9 cellular contexts compared by ENCODE assay signal in the genomic region with DNA sequence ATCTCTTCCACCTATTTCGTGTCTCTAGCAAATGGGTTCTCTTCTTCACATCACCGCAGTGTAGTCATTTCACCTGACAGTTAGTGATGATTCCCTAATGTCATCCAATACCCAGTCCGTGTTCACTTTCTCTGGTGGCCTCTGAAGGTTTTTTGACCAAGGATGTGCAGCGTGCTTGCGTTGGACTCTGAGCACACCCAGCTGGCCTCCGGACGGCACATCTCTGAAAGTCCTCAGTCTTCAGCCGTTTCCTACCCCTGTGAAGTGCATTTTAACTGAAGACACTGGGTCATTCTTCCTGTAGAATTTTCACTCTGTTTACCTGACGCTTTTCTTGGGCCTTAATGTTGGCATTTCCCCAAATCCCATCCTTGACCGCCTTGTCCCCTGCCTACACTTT.
DNase-seq lines count a peak whose midpoint lies in the region; ATAC-seq and TF ChIP-seq lines count a peak whose summit lies in the region.
"Had no signal": no experiment of that assay in that cellular context is flagged by ENCODE, and none has a peak within 500 bp of the region (broad histone marks: within the 10 kb centered on the region; RNA-seq: fewer than 3 reads in every experiment).

No MANE protein-coding gene starts in this region.

- H3K4me3 Mint-ChIP-seq in neural crest cell (no peak overlapping the region), GM23338 (no peak overlapping the region)
- H3K4me3 Mint-ChIP-seq: CD4-positive, CD25-positive, alpha-beta regulatory T cell had no signal

- no peaks in the 10 kb centered on the region for H3K79me2 ChIP-seq in GM23338 (replicated peaks; ENCODE audit: insufficient read depth)

- H3K36me3 Mint-ChIP-seq in neural crest cell (ENCODE audit: low read depth) (no peaks in the 10 kb centered on the region), GM23338 (ENCODE audit: low read depth) (peaks cover 7% of the 10 kb centered on the region; the same call in 2 of the 3 replicates)
- H3K36me3 Mint-ChIP-seq: CD4-positive, CD25-positive, alpha-beta regulatory T cell; IgD-negative memory B cell had no signal

- no peaks in the 10 kb centered on the region for H3K27me3 ChIP-seq in BLaER1
- H3K27me3 ChIP-seq in colonic mucosa: no peaks in the 10 kb centered on the region
- H3K27me3 ChIP-seq in vagina: no peaks in the 10 kb centered on the region
- no peaks in the 10 kb centered on the region for H3K27me3 ChIP-seq in GM23338 (ENCODE audit: insufficient read depth)

- H4K20me1 ChIP-seq in BLaER1 (no peaks in the 10 kb centered on the region), GM23338 (replicated peaks; ENCODE audit: insufficient read depth) (no peaks in the 10 kb centered on the region)

- no peak for ATAC-seq in GM23338
- ATAC-seq: HCT116 had no signal

- peaks cover 5% of the 10 kb centered on the region for H3K4me1 Mint-ChIP-seq in neural crest cell
- peaks cover 7% of the 10 kb centered on the region; the same call in 2 of the 3 replicates for H3K4me1 Mint-ChIP-seq in GM23338
- H3K4me1 Mint-ChIP-seq: CD4-positive, CD25-positive, alpha-beta regulatory T cell; IgD-negative memory B cell had no signal

- DNase-seq in colonic mucosa: peak; percentile 2
- DNase-seq in neural crest cell (ENCODE audit: low read depth, low spot score): no peak
- peak; percentile 40 to 49 for DNase-seq in vagina (ENCODE audit: extremely low spot score in 2 of 2)
- DNase-seq in NCI-H128 (lab: John Stamatoyannopoulos, UW; ENCODE audit: unreplicated experiment): no peak
- no peak for DNase-seq in GM23338 (ENCODE audit: low spot score)
- DNase-seq: CD4-positive, CD25-positive, alpha-beta regulatory T cell had no signal

- intact Hi-C loops in colonic mucosa (cut with DNase I): no loop called here
- intact Hi-C loops in vagina (cut with DNase I): no loop called here

- no peaks in the 10 kb centered on the region for H3K9me3 ChIP-seq in BLaER1
- no peaks in the 10 kb centered on the region for H3K9me3 ChIP-seq in colonic mucosa
- H3K9me3 ChIP-seq in vagina: no peaks in the 10 kb centered on the region

- no peak overlapping the region for H3K4me3 ChIP-seq in BLaER1
- no peak overlapping the region for H3K4me3 ChIP-seq in colonic mucosa
- H3K4me3 ChIP-seq in vagina: no peak overlapping the region
- no peak overlapping the region for H3K4me3 ChIP-seq in GM23338

- no peak overlapping the region for H3K27ac ChIP-seq in BLaER1
- no peak overlapping the region for H3K27ac ChIP-seq in colonic mucosa
- no peak overlapping the region for H3K27ac ChIP-seq in vagina
- H3K27ac ChIP-seq in GM23338 (ENCODE audit: low read depth): no peak overlapping the region

- H2AFZ ChIP-seq in GM23338: no peak overlapping the region

- TF ChIP-seq POLR2A in vagina (IDR thresholded peaks at IDR 0.05): no peak

- peak overlapping the region; percentile 95 for H3K4me2 ChIP-seq in BLaER1
- H3K4me2 ChIP-seq in GM23338: no peak overlapping the region

- H3K36me3 ChIP-seq in BLaER1 (no peaks in the 10 kb centered on the region), colonic mucosa (no peaks in the 10 kb centered on the region), vagina (no peaks in the 10 kb centered on the region), GM23338 (ENCODE audit: insufficient read depth) (no peaks in the 10 kb centered on the region)

- H3K27me3 Mint-ChIP-seq in neural crest cell (ENCODE audit: low read depth): no peaks in the 10 kb centered on the region
- peaks cover 13% of the 10 kb centered on the region for H3K27me3 Mint-ChIP-seq in GM23338 (ENCODE audit: insufficient read depth, low read depth, poor library complexity)

- H3K4me1 ChIP-seq in BLaER1 (peaks cover 83% of the 10 kb centered on the region), colonic mucosa (no peaks in the 10 kb centered on the region), vagina (no peaks in the 10 kb centered on the region), GM23338 (ENCODE audit: insufficient read depth) (no peaks in the 10 kb centered on the region)

- H3K9ac ChIP-seq in BLaER1 (no peak overlapping the region), colonic mucosa (ENCODE audit: low read depth in 2 of 2, low read length in 2 of 2) (no peak overlapping the region)

- no peak for TF ChIP-seq CTCF in colonic mucosa (IDR thresholded peaks at IDR 0.05)
- TF ChIP-seq CTCF in neural crest cell (conservative IDR thresholded peaks at IDR 0.05): no peak
- TF ChIP-seq CTCF in vagina (IDR thresholded peaks at IDR 0.05): no peak
- no peak for TF ChIP-seq CTCF in GM23338 (conservative IDR thresholded peaks at IDR 0.05; ENCODE audit: low read depth in 2 of 2)

- H3K9me3 Mint-ChIP-seq in neural crest cell (peaks cover 5% of the 10 kb centered on the region), GM23338 (peaks cover 19% of the 10 kb centered on the region)

- peaks cover 7% of the 10 kb centered on the region; the same call in 1 of the 2 replicates for H3F3A ChIP-seq in GM23338 (replicated peaks; ENCODE audit: low read depth)

- H3K9me2 ChIP-seq in GM23338 (ENCODE audit: insufficient read depth): no peaks in the 10 kb centered on the region; the same call in 1 of the 2 replicates

- peak overlapping the region; percentile 68 for H3K27ac Mint-ChIP-seq in neural crest cell (ENCODE audit: unreplicated experiment)
- H3K27ac Mint-ChIP-seq in GM23338: no peak overlapping the region
- H3K27ac Mint-ChIP-seq: CD4-positive, CD25-positive, alpha-beta regulatory T cell had no signal

TF ChIP-seq in GM23338, 12 proteins besides CTCF, POLR2A, EP300 and RAD21 (continues in another document):
- no peak for TF ChIP-seq ZNF114 (CRISPR knock-in tag; IDR thresholded peaks at IDR 0.05)
- TF ChIP-seq ZNF462 (CRISPR knock-in tag; IDR thresholded peaks at IDR 0.05): no peak
- TF ChIP-seq NANOG (IDR thresholded peaks at IDR 0.05; ENCODE audit: borderline replicate concordance): no peak
- TF ChIP-seq ETS1 (IDR thresholded peaks at IDR 0.05): no peak
- TF ChIP-seq ZNF331 (CRISPR knock-in tag; IDR thresholded peaks at IDR 0.05; ENCODE audit: low read depth): no peak

Comparison
In these comparisons a context has a peak if more than half of its experiments do, and no peak if none do; other contexts are left out.
1. DNase-seq: peak in colonic mucosa (single experiment) and vagina (2 of 2); none in neural crest cell (single experiment), NCI-H128 (single experiment) and GM23338 (single experiment).